8 cellular contexts compared by ENCODE assay signal in genomic region chr10:123395234-123395633, GRCh38.
A peak's percentile ranks its signal among the peaks of the same experiment; 100 is the strongest.
DNase-seq lines count a peak whose midpoint lies in the region; ATAC-seq, FAIRE-seq and TF ChIP-seq lines count a peak whose summit lies in the region.
"Not testable (repeated sequence)": the region's sequence is repeated elsewhere in the genome, so short reads cannot be mapped to it uniquely, and the experiment has no call there.

No MANE protein-coding gene starts in this region.

- not testable (repeated sequence) for H3K9me3 ChIP-seq in OCI-LY3 (ENCODE audit: insufficient read depth, low read length); K562 (replicated peaks; ENCODE audit: control insufficient read depth, insufficient read depth, low read depth, low read length); right atrium auricular region
- H3K9me3 ChIP-seq in GM12878 (replicated peaks; ENCODE audit: control insufficient read depth, insufficient read depth, low read length): peaks cover 14% of the 10 kb centered on the region; the same call in 2 of the 3 replicates

- not testable (repeated sequence) for H3K9ac ChIP-seq in KMS-11; GM12878 (ENCODE audit: control insufficient read depth, insufficient read depth, low read length); K562 (ENCODE audit: insufficient read depth in 1 of 2, low read depth in 2 of 2, low read length in 2 of 2)
- peak overlapping the region; percentile 31; the same call in 1 of the 2 replicates for H3K9ac ChIP-seq in OCI-LY3 (ENCODE audit: low read length)

- H3K27me3 ChIP-seq in KMS-11 (ENCODE audit: insufficient read depth, low read depth); OCI-LY3 (ENCODE audit: low read depth, low read length); GM12878 (replicated peaks in 1 of 2; ENCODE audit: control insufficient read depth in 2 of 2, insufficient read depth in 2 of 2, low read length in 1 of 2); K562 (ENCODE audit: control insufficient read depth in 2 of 2, insufficient read depth in 2 of 2, low read length in 2 of 2); right atrium auricular region: not testable (repeated sequence)

- 98% methylated on average over 4 of the region's 4 CpGs for WGBS in GM12878 (ENCODE audit: insufficient coverage, insufficient replicate concordance, low lambda C conversion rate, missing lambda C conversion rate)
- WGBS in K562 (ENCODE audit: insufficient coverage, low coverage, missing lambda C conversion rate): 0% methylated on average over 4 of the region's 4 CpGs

- not testable (repeated sequence) for H2AFZ ChIP-seq in KMS-11 (ENCODE audit: low read depth); OCI-LY3 (ENCODE audit: low read depth, low read length); GM12878 (ENCODE audit: control insufficient read depth, low read depth, low read length); K562 (ENCODE audit: low read depth, low read length)

- RAD21 ChIA-PET in GM12878 (lab: Charles Lee; ENCODE audit: unreplicated experiment): not testable (repeated sequence)

- TF ChIP-seq EP300 in GM12878 (IDR thresholded peaks at IDR 0.05; ENCODE audit: borderline replicate concordance in 1 of 2, control insufficient read depth in 1 of 2, low read depth in 2 of 2, low read length in 2 of 2); K562 (IDR thresholded peaks at IDR 0.05; ENCODE audit: low read length): not testable (repeated sequence)

- H3K36me3 ChIP-seq in KMS-11 (ENCODE audit: insufficient read depth); GM12878 (ENCODE audit: control insufficient read depth in 2 of 2, insufficient read depth in 2 of 2, low read length in 1 of 2); K562 (ENCODE audit: control insufficient read depth, insufficient read depth, low read length); right atrium auricular region: not testable (repeated sequence)
- H3K36me3 ChIP-seq in OCI-LY3 (replicated peaks; ENCODE audit: low read depth, low read length): peaks cover 23% of the 10 kb centered on the region

- not testable (repeated sequence) for TF ChIP-seq POLR2A in GM12878 (IDR thresholded peaks at IDR 0.05; ENCODE audit: low read depth, low read length); K562 (conservative IDR thresholded peaks at IDR 0.05)

- H3K27ac ChIP-seq in KMS-11: 0 out of 2 replicates have a peak overlapping the region, but pooled peaks have one; percentile 100
- H3K27ac ChIP-seq in OCI-LY3 (ENCODE audit: low read length): peak overlapping the region; percentile 99
- peak overlapping the region; percentile 99 for H3K27ac ChIP-seq in GM12878 (ENCODE audit: control insufficient read depth, insufficient read depth)
- H3K27ac ChIP-seq in K562 (ENCODE audit: extremely low read depth, low read depth, low read length); right atrium auricular region: not testable (repeated sequence)

- H3K36me3 Mint-ChIP-seq in endothelial cell (ENCODE audit: low read depth, unreplicated experiment) (peaks cover 15% of the 10 kb centered on the region), nephron progenitor cell (ENCODE audit: low read depth) (peaks cover 11% of the 10 kb centered on the region)
- peaks cover 9 to 16% of the 10 kb centered on the region in 2 donors for H3K36me3 Mint-ChIP-seq in stimulated activated naive B cell treated with anti-CD40 and anti-IgM and Interleukin-4, amounts not matched to agents 10 μg/mL and 1 μg/mL and 100 μg/mL, for 72 hours

- not testable (repeated sequence) for BruUV-seq in GM12878 (replicated peaks; lab: Mats Ljungman, UMichigan); K562 (replicated peaks; lab: Mats Ljungman, UMichigan)

- DNase-seq in GM12878 (ENCODE audit: low read depth, low spot score); K562 (ENCODE audit: extremely low read depth in 1 of 4, low spot score in 3 of 4); endothelial cell (ENCODE audit: low spot score); nephron progenitor cell; stimulated activated naive B cell treated with anti-CD40 and anti-IgM and Interleukin-4, amounts not matched to agents 10 μg/mL and 1 μg/mL and 100 μg/mL, for 72 hours: not testable (repeated sequence)
- DNase-seq in right atrium auricular region (ENCODE audit: low spot score): peak; percentile 16

- peak overlapping the region; percentile 81; the same call in 1 of the 2 replicates for H3K4me2 ChIP-seq in KMS-11
- not testable (repeated sequence) for H3K4me2 ChIP-seq in OCI-LY3 (ENCODE audit: low read length); GM12878 (ENCODE audit: control insufficient read depth, insufficient read depth); K562 (ENCODE audit: insufficient read depth, low read length)

- H3K9me1 ChIP-seq in K562 (ENCODE audit: control insufficient read depth, insufficient read depth, low read length): not testable (repeated sequence)

- H3K4me1 Mint-ChIP-seq in endothelial cell (ENCODE audit: unreplicated experiment); nephron progenitor cell: not testable (repeated sequence)
- peaks cover 26 to 35% of the 10 kb centered on the region in 2 donors for H3K4me1 Mint-ChIP-seq in stimulated activated naive B cell treated with anti-CD40 and anti-IgM and Interleukin-4, amounts not matched to agents 10 μg/mL and 1 μg/mL and 100 μg/mL, for 72 hours

- not testable (repeated sequence) for H4K20me1 ChIP-seq in KMS-11 (ENCODE audit: insufficient read depth); OCI-LY3 (ENCODE audit: insufficient read depth, low read length); GM12878 (ENCODE audit: control insufficient read depth, insufficient read depth); K562 (replicated peaks; ENCODE audit: control insufficient read depth, insufficient read depth, low read length)

- not testable (repeated sequence) for TF ChIP-seq RAD21 in GM12878 (IDR thresholded peaks at IDR 0.05; ENCODE audit: insufficient read depth, low read depth, low read length); K562 (CRISPR knock-in tag; conservative IDR thresholded peaks at IDR 0.05 in 1 of 2, IDR thresholded peaks at IDR 0.05 in 1 of 2)

- H3K4me3 ChIP-seq in KMS-11 (IDR thresholded peaks at IDR 0.05; ENCODE audit: insufficient read depth, low read depth, low read length); OCI-LY3 (ENCODE audit: low read length); GM12878; K562; right atrium auricular region: not testable (repeated sequence)

- intact Hi-C loops in GM12878 (cut with micrococcal nuclease; ENCODE audit: unreplicated experiment): loop anchor here (5.0 kb wide), 1 partner anchor 827 kb away; no protein-coding TSS in a partner anchor
- intact Hi-C loops in K562 (cut with micrococcal nuclease): not testable (repeated sequence)

- CTCF ChIA-PET in GM12878 (lab: Yijun Ruan, JAX); K562 (lab: Yijun Ruan, JAX; ENCODE audit: low intra/inter-chr PET ratio): not testable (repeated sequence)

- not testable (repeated sequence) for H3K27me3 Mint-ChIP-seq in endothelial cell (ENCODE audit: unreplicated experiment); nephron progenitor cell (ENCODE audit: low read depth, poor library complexity); stimulated activated naive B cell treated with anti-CD40 and anti-IgM and Interleukin-4, amounts not matched to agents 10 μg/mL and 1 μg/mL and 100 μg/mL, for 72 hours

- not testable (repeated sequence) for FAIRE-seq in GM12878 (lab: Jason Lieb, UNC); K562 (lab: Jason Lieb, UNC)

- ATAC-seq in GM12878; K562; stimulated activated naive B cell treated with anti-CD40 and anti-IgM and Interleukin-4, amounts not matched to agents 10 μg/mL and 1 μg/mL and 100 μg/mL, for 72 hours (replicated peaks): not testable (repeated sequence)

- H3K9me3 Mint-ChIP-seq in endothelial cell (ENCODE audit: unreplicated experiment); stimulated activated naive B cell treated with anti-CD40 and anti-IgM and Interleukin-4, amounts not matched to agents 10 μg/mL and 1 μg/mL and 100 μg/mL, for 72 hours: not testable (repeated sequence)
- H3K9me3 Mint-ChIP-seq in nephron progenitor cell: peaks cover 29% of the 10 kb centered on the region

- peak overlapping the region; percentile 61 for H3K4me3 Mint-ChIP-seq in endothelial cell (ENCODE audit: unreplicated experiment)
- H3K4me3 Mint-ChIP-seq in nephron progenitor cell; stimulated activated naive B cell treated with anti-CD40 and anti-IgM and Interleukin-4, amounts not matched to agents 10 μg/mL and 1 μg/mL and 100 μg/mL, for 72 hours: not testable (repeated sequence)

- not testable (repeated sequence) for TF ChIP-seq CTCF in KMS-11 (conservative IDR thresholded peaks at IDR 0.05; ENCODE audit: low read depth, low read length); OCI-LY3 (IDR thresholded peaks at IDR 0.05; ENCODE audit: low read depth, low read length); GM12878 (IDR thresholded peaks at IDR 0.05 in 2 of 3, conservative IDR thresholded peaks at IDR 0.05 in 1 of 3; ENCODE audit: control insufficient read depth in 2 of 3, extremely low read depth in 1 of 3, insufficient read depth in 1 of 3, low read depth in 3 of 3, low read length in 3 of 3); K562 (IDR thresholded peaks at IDR 0.05 in 2 of 3, conservative IDR thresholded peaks at IDR 0.05 in 1 of 3; ENCODE audit: insufficient read depth in 2 of 3, low read depth in 1 of 3, low read length in 3 of 3); endothelial cell (IDR thresholded peaks at IDR 0.05; ENCODE audit: unreplicated experiment); right atrium auricular region (IDR thresholded peaks at IDR 0.05); nephron progenitor cell (IDR thresholded peaks at IDR 0.05)

- H3K79me2 ChIP-seq in KMS-11 (ENCODE audit: insufficient read depth, low read depth); OCI-LY3 (ENCODE audit: low read length); GM12878 (ENCODE audit: control insufficient read depth, insufficient read depth, low read length); K562 (ENCODE audit: control insufficient read depth, insufficient read depth, low read length): not testable (repeated sequence)

- in situ Hi-C loops in GM12878 (cut with MboI): loop anchor here (10.0 kb wide), 2 partner anchors 890 to 1330 kb away; no protein-coding TSS in a partner anchor
- in situ Hi-C loops in K562 (cut with MboI): not testable (repeated sequence)

- H3K27ac Mint-ChIP-seq in endothelial cell (ENCODE audit: unreplicated experiment): not testable (repeated sequence)
- H3K27ac Mint-ChIP-seq in nephron progenitor cell: peak overlapping the region; percentile 21
- peak overlapping the region; percentile 39 for H3K27ac Mint-ChIP-seq in stimulated activated naive B cell treated with anti-CD40 and anti-IgM and Interleukin-4, amounts not matched to agents 10 μg/mL and 1 μg/mL and 100 μg/mL, for 72 hours

- peaks cover 74% of the 10 kb centered on the region for H3K4me1 ChIP-seq in KMS-11 (ENCODE audit: low read depth, poor library complexity, severe bottlenecking)
- peaks cover 94% of the 10 kb centered on the region for H3K4me1 ChIP-seq in OCI-LY3 (ENCODE audit: low read length)
- H3K4me1 ChIP-seq in GM12878 (ENCODE audit: control insufficient read depth, insufficient read depth, low read length): peaks cover 90% of the 10 kb centered on the region
- H3K4me1 ChIP-seq in K562 (replicated peaks in 1 of 2; ENCODE audit: control insufficient read depth in 2 of 2, insufficient read depth in 2 of 2, low read length in 2 of 2); right atrium auricular region: not testable (repeated sequence)

- POLR2A ChIA-PET in GM12878 (lab: Charles Lee): not testable (repeated sequence)
- POLR2A ChIA-PET in K562 (lab: Yijun Ruan, JAX): interaction anchor here (0.6 kb wide), 1 partner anchor 1709 kb away, joined by 4 read pairs; no protein-coding TSS in a partner anchor

- SMC1A ChIA-PET in GM12878 (lab: Charles Lee; ENCODE audit: uncharacterized antibody, unreplicated experiment): not testable (repeated sequence)
